In the genomic region with DNA sequence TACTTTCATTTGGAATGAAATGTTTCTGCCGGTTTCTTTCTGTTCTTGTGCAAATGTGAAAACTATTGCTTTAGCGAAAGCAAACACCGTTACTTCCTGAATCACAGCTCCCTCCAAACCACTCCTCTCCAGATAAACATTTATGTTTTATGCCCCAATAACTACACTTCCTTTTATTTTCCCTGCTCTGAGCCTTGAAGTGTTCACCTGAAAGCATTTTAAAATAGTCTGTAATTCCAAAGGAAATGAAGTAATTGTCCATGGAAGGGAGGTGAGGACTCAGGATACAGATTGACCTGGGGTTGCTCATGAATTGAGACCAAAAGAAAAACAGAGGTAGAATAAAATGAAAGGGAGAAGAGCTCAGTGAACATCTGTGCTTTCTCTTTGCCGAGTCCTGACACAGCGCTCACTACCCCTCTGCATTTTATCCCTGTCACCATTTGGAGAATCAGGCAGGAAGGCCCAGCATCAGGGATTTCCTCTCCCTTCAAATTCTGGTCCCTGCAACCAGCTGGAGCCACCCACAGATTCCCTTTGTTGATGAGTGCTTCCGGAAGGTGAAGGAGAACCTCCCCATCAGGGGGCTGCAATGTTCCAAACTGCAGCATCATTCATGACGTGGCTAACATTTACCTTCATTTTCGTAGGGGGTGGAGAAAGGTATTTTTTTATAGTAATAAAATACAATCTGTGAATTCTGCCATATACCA, we compare ENCODE assay signal across 8 cellular contexts.
DNase-seq lines count a peak whose midpoint lies in the region; ATAC-seq and TF ChIP-seq lines count a peak whose summit lies in the region.

No MANE protein-coding gene starts in this region.

- peak; percentile 49 for ATAC-seq in Panc1
- no peak for ATAC-seq in HG03280 (IDR thresholded peaks at IDR 0.05; ENCODE audit: unreplicated experiment)
- ATAC-seq in GM19455 (IDR thresholded peaks at IDR 0.05; ENCODE audit: unreplicated experiment), result no peak

- POLR2A ChIA-PET in Panc1 (lab: Charles Lee), result no interaction called here

- no peaks in the 10 kb centered on the region for H3K9me2 ChIP-seq in hepatocyte (replicated peaks; ENCODE audit: insufficient read depth)

- peak overlapping the region; percentile 39 for H3K4me2 ChIP-seq in hepatocyte

- H3K9ac ChIP-seq in stomach smooth muscle (ENCODE audit: low read length in 2 of 2), result peak overlapping the region; percentile 21 to 35

- H3K4me3 ChIP-seq in Panc1 (ENCODE audit: low read depth in 2 of 2, low read length in 2 of 2) (peak overlapping the region; percentile 7 to 35; a peak in 3 of 4 replicates), hepatocyte (no peak overlapping the region), stomach smooth muscle (ENCODE audit: low read length in 2 of 2) (peak overlapping the region in 1 of 2 donors; percentile 43)

- TF ChIP-seq CTCF in Panc1 (IDR thresholded peaks at IDR 0.05) (no peak), hepatocyte (IDR thresholded peaks at IDR 0.05; ENCODE audit: poor library complexity) (no peak)

- no peaks in the 10 kb centered on the region for H3K79me2 ChIP-seq in hepatocyte

- peak overlapping the region; percentile 34 for H2AFZ ChIP-seq in hepatocyte

- peak; percentile 52 for DNase-seq in NCI-H2107 treated with DMSO at 0.1 percent for 48 hours (lab: John Stamatoyannopoulos, UW; ENCODE audit: unreplicated experiment)
- DNase-seq in NCI-H2107 (lab: John Stamatoyannopoulos, UW), result no peak
- DNase-seq in Panc1 (ENCODE audit: low read depth, low spot score), result no peak
- DNase-seq in hepatocyte (ENCODE audit: low spot score), result no peak
- DNase-seq in SIG-M5 treated with dmso at 0.1 percent for 504 hours (lab: John Stamatoyannopoulos, UW; ENCODE audit: unreplicated experiment), result no peak

- intact Hi-C loops in Panc1 (cut with micrococcal nuclease; ENCODE audit: unreplicated experiment), result no loop called here

- in situ Hi-C loops in Panc1 (cut with HindIII; ENCODE audit: low pct_unique_long_range_greater_than_20kb, low sequenced_read_pairs), result no loop called here

- BruUV-seq in Panc1 (replicated peaks; lab: Mats Ljungman, UMichigan), result no TSS peak

- WGBS in hepatocyte (ENCODE audit: low lambda C conversion rate, missing lambda C conversion rate), result 63% methylated on average over 8 of the region's 8 CpGs

- H3K4me1 ChIP-seq in Panc1 (ENCODE audit: control insufficient read depth, insufficient read depth, low read length) (peaks cover 14% of the 10 kb centered on the region), hepatocyte (ENCODE audit: insufficient read depth) (peaks cover 6% of the 10 kb centered on the region), stomach smooth muscle (ENCODE audit: control insufficient read depth, insufficient read depth, low read length) (no peaks in the 10 kb centered on the region)

- CTCF ChIA-PET in Panc1 (lab: Charles Lee), result no interaction called here

- H3K27me3 ChIP-seq in Panc1 (ENCODE audit: control insufficient read depth, insufficient read depth, low read length) (no peaks in the 10 kb centered on the region), hepatocyte (no peaks in the 10 kb centered on the region), stomach smooth muscle (ENCODE audit: control insufficient read depth in 1 of 2, insufficient read depth in 2 of 2, low read length in 2 of 2) (no peaks in the 10 kb centered on the region)

- H3K9me3 ChIP-seq in Panc1 (ENCODE audit: control insufficient read depth, insufficient read depth, low read depth, low read length) (no peaks in the 10 kb centered on the region), hepatocyte (ENCODE audit: low read depth) (no peaks in the 10 kb centered on the region), stomach smooth muscle (ENCODE audit: control insufficient read depth in 2 of 2, low read length in 2 of 2) (no peaks in the 10 kb centered on the region)

- H3K36me3 ChIP-seq in Panc1 (ENCODE audit: control insufficient read depth, insufficient read depth, low read length) (no peaks in the 10 kb centered on the region), hepatocyte (replicated peaks; ENCODE audit: insufficient read depth, low read depth) (no peaks in the 10 kb centered on the region), stomach smooth muscle (ENCODE audit: control insufficient read depth in 2 of 2, insufficient read depth in 2 of 2, low read length in 2 of 2) (no peaks in the 10 kb centered on the region)

- H4K20me1 ChIP-seq in hepatocyte (ENCODE audit: insufficient read depth, poor library complexity, severe bottlenecking), result no peaks in the 10 kb centered on the region

- H3K27ac ChIP-seq in Panc1 (ENCODE audit: low read length) (peak overlapping the region; percentile 84), hepatocyte (peak overlapping the region; percentile 4), stomach smooth muscle (ENCODE audit: low read length) (peak overlapping the region; percentile 19)

Comparison
In these comparisons a context has a peak if more than half of its experiments do, and no peak if none do; other contexts are left out.
1. H3K27ac ChIP-seq: peak in every context shown above with its lines; median percentile 84 in Panc1; 19 in stomach smooth muscle; 4 in hepatocyte.